1 cellular context compared by ENCODE assay signal in genomic region chr1:234373064-234373937, GRCh38.
TF ChIP-seq lines count a peak whose summit lies in the region.

Gene COA6, plus strand, starts transcription at chr1:234373456. Its CDS starts 11 bp downstream, at chr1:234373467.

TF ChIP-seq in HEK293, 187 proteins besides CTCF, POLR2A, EP300 and RAD21 (continued from another document and continues in another):
- TF ChIP-seq ZSCAN23 (tag by site-specific recombination; IDR thresholded peaks at IDR 0.05) (peak; percentile 59; the same call in 1 of the 2 replicates), OSR2 (tag by site-specific recombination; IDR thresholded peaks at IDR 0.05) (peak; percentile 22), ZFHX2 (tag by site-specific recombination; conservative IDR thresholded peaks at IDR 0.05) (peak; percentile 97), ZNF623 (tag by site-specific recombination; IDR thresholded peaks at IDR 0.05) (peak; percentile 7; the same call in 1 of the 2 replicates), HOXA7 (CRISPR knock-in tag; IDR thresholded peaks at IDR 0.05; ENCODE audit: borderline replicate concordance) (no peak), ZNF654 (tag by site-specific recombination; IDR thresholded peaks at IDR 0.05; ENCODE audit: low read depth) (no peak), ZNF398 (tag by site-specific recombination; IDR thresholded peaks at IDR 0.05) (no peak), ZNF23 (tag by site-specific recombination; IDR thresholded peaks at IDR 0.05; ENCODE audit: borderline replicate concordance) (no peak), ZNF660 (tag by site-specific recombination; IDR thresholded peaks at IDR 0.05) (peak; percentile 95), ZSCAN4 (tag by site-specific recombination; IDR thresholded peaks at IDR 0.05) (no peak; the same call in 1 of the 2 replicates), ZFP41 (tag by site-specific recombination; IDR thresholded peaks at IDR 0.05; ENCODE audit: borderline replicate concordance) (no peak), KLF9 (tag by site-specific recombination; IDR thresholded peaks at IDR 0.05; ENCODE audit: low read depth) (no peak; the same call in 1 of the 2 replicates), REPIN1 (tag by site-specific recombination; IDR thresholded peaks at IDR 0.05; ENCODE audit: low read depth) (peak; percentile 28), ZNF202 (tag by site-specific recombination; IDR thresholded peaks at IDR 0.05; ENCODE audit: borderline replicate concordance) (no peak), ZNF449 (tag by site-specific recombination; IDR thresholded peaks at IDR 0.05) (peak; percentile 63), ZNF266 (tag by site-specific recombination; IDR thresholded peaks at IDR 0.05; ENCODE audit: low read depth) (no peak; the same call in 1 of the 2 replicates), MYNN (tag by site-specific recombination; IDR thresholded peaks at IDR 0.05; ENCODE audit: borderline replicate concordance) (no peak; the same call in 1 of the 2 replicates), ZNF211 (tag by site-specific recombination; IDR thresholded peaks at IDR 0.05; ENCODE audit: low read depth) (no peak), ZNF302 (tag by site-specific recombination; IDR thresholded peaks at IDR 0.05; ENCODE audit: low read depth) (no peak), ZBTB11 (tag by site-specific recombination; conservative IDR thresholded peaks at IDR 0.05; ENCODE audit: low read depth) (peak; percentile 99), PRDM10 (tag by site-specific recombination; IDR thresholded peaks at IDR 0.05) (peak; percentile 72), ZNF311 (tag by site-specific recombination; IDR thresholded peaks at IDR 0.05; ENCODE audit: borderline replicate concordance) (no peak), ZSCAN18 (tag by site-specific recombination; IDR thresholded peaks at IDR 0.05) (peak; percentile 53; the same call in 1 of the 2 replicates), ZNF664 (tag by site-specific recombination; IDR thresholded peaks at IDR 0.05) (no peak), ZNF600 (tag by site-specific recombination; IDR thresholded peaks at IDR 0.05) (peak; percentile 99), ZNF518A (tag by site-specific recombination; conservative IDR thresholded peaks at IDR 0.05; ENCODE audit: low read depth) (peak; percentile 99), GLI4 (tag by site-specific recombination; IDR thresholded peaks at IDR 0.05) (peak; percentile 90), GLIS2 (tag by site-specific recombination; IDR thresholded peaks at IDR 0.05) (peak; percentile 87), ZNF626 (tag by site-specific recombination; IDR thresholded peaks at IDR 0.05) (no peak), ZNF514 (tag by site-specific recombination; IDR thresholded peaks at IDR 0.05) (no peak), YY1 (tag by site-specific recombination; IDR thresholded peaks at IDR 0.05) (peak; percentile 87), BCL11A (tag by site-specific recombination; IDR thresholded peaks at IDR 0.05; ENCODE audit: low read depth) (peak; percentile 8; the same call in 1 of the 2 replicates), ZNF558 (tag by site-specific recombination; IDR thresholded peaks at IDR 0.05) (no peak; the same call in 1 of the 2 replicates), ZNF76 (tag by site-specific recombination; IDR thresholded peaks at IDR 0.05; ENCODE audit: borderline replicate concordance, low read depth) (peak; percentile 72), TRIM28 (IDR thresholded peaks at IDR 0.05; ENCODE audit: borderline replicate concordance, low read length) (peak; percentile 90; the same call in 1 of the 2 replicates), ZNF132 (tag by site-specific recombination; IDR thresholded peaks at IDR 0.05; ENCODE audit: borderline replicate concordance) (no peak), INSM2 (tag by site-specific recombination; IDR thresholded peaks at IDR 0.05) (no peak; the same call in 1 of the 2 replicates), ZNF776 (tag by site-specific recombination; IDR thresholded peaks at IDR 0.05; ENCODE audit: borderline replicate concordance) (no peak), ZNF596 (tag by site-specific recombination; IDR thresholded peaks at IDR 0.05) (peak; percentile 20; the same call in 1 of the 2 replicates), ZNF37A (tag by site-specific recombination; IDR thresholded peaks at IDR 0.05) (no peak), ZIC2 (tag by site-specific recombination; IDR thresholded peaks at IDR 0.05) (peak; percentile 84)
